Comparison of ENCODE assay signal across 34 cellular contexts in the genomic region with DNA sequence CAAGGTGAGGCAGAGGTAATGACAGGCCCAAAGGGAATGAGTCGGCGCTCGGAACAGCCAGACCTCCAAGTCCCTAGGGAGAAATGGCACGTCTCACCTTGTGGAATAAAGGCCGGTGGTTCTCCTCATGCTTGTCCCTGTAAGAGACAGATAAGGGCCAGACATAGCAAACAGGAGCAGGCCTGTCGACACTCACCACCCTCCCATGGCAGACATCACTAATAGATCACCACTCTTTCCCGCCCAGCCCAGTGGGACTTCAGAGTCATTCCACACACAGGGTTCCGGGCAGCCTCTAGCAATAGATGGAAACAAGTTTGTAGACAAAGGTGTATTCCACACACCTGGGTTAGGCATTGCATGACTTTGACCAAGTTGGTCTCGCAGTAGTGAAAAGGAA. TPM values are rescaled to one million over a fixed set of nuclear protein-coding genes. Genes with fewer than 3 reads are reported as not detected.
"Had no signal": no experiment of that assay in that cellular context is flagged by ENCODE, and none has a peak within 500 bp of the region (broad histone marks: within the 10 kb centered on the region; RNA-seq: fewer than 3 reads in every experiment).

No MANE protein-coding gene starts in this region.

- H3K4me2 ChIP-seq: hepatocyte had no signal

- H3K27me3 ChIP-seq: colonic mucosa, esophagus muscularis mucosa, foreskin keratinocyte, gastroesophageal sphincter, heart left ventricle, hepatocyte, right atrium auricular region, sigmoid colon, spleen, tibial nerve, upper lobe of left lung had no signal

- H3K27ac ChIP-seq: colonic mucosa, esophagus muscularis mucosa, foreskin keratinocyte, gastroesophageal sphincter, heart left ventricle, hepatocyte, prostate gland, right atrium auricular region, sigmoid colon, spleen, thoracic aorta, tibial nerve had no signal

- H3K4me3 ChIP-seq: colonic mucosa, esophagus muscularis mucosa, gastroesophageal sphincter, heart left ventricle, hepatocyte, prostate gland, right atrium auricular region, sigmoid colon, spleen, thoracic aorta, tibial nerve, upper lobe of left lung had no signal

- DNase-seq: colonic mucosa; effector CD8-positive, alpha-beta T cell; endodermal cell; foreskin keratinocyte; heart left ventricle; kidney; mammary epithelial cell; mesendoderm; midbrain; naive thymus-derived CD4-positive, alpha-beta T cell; nucleus accumbens; sigmoid colon; spleen; stimulated activated CD4-positive, alpha-beta T cell treated with anti-CD3 and anti-CD28 coated beads, Interleukin-4, amount 100 ng/mL, for 4 hours; stimulated activated naive B cell treated with anti-CD40 and anti-IgM and Interleukin-4, amounts not matched to agents 10 μg/mL and 1 μg/mL and 100 μg/mL, for 72 hours had no signal

- H2AFZ ChIP-seq: hepatocyte had no signal

- H3K4me1 Mint-ChIP-seq: endodermal cell had no signal

- H3K27ac Mint-ChIP-seq: dendritic cell treated with granulocyte-macrophage colony-stimulating factor and Interleukin-4, amounts not matched to agents 40 ng/mL and 50 ng/mL, for 4 days; endodermal cell; nephron; stimulated activated naive CD8-positive, alpha-beta T cell treated with anti-CD3 and anti-CD28 coated beads, Interleukin-15, Interleukin-2, amounts not matched to agents 100 ng/mL and 50 ng/mL, for 24 hours had no signal

- H3K27me3 Mint-ChIP-seq: dendritic cell treated with granulocyte-macrophage colony-stimulating factor and Interleukin-4, amounts not matched to agents 40 ng/mL and 50 ng/mL, for 4 days; naive thymus-derived CD4-positive, alpha-beta T cell; stimulated activated naive B cell treated with anti-CD40 and anti-IgM and Interleukin-4, amounts not matched to agents 10 μg/mL and 1 μg/mL and 100 μg/mL, for 72 hours; stimulated activated naive CD8-positive, alpha-beta T cell treated with anti-CD3 and anti-CD28 coated beads, Interleukin-15, Interleukin-2, amounts not matched to agents 100 ng/mL and 50 ng/mL, for 24 hours had no signal

- H3K4me3 Mint-ChIP-seq: dendritic cell treated with granulocyte-macrophage colony-stimulating factor and Interleukin-4, amounts not matched to agents 40 ng/mL and 50 ng/mL, for 4 days; endodermal cell; naive thymus-derived CD4-positive, alpha-beta T cell; nephron; stimulated activated naive B cell treated with anti-CD40 and anti-IgM and Interleukin-4, amounts not matched to agents 10 μg/mL and 1 μg/mL and 100 μg/mL, for 72 hours; stimulated activated naive CD8-positive, alpha-beta T cell treated with anti-CD3 and anti-CD28 coated beads, Interleukin-15, Interleukin-2, amounts not matched to agents 100 ng/mL and 50 ng/mL, for 24 hours had no signal

- ATAC-seq: foreskin keratinocyte; gastroesophageal sphincter; heart left ventricle; left lobe of liver; naive thymus-derived CD4-positive, alpha-beta T cell; stimulated activated naive B cell treated with anti-CD40 and anti-IgM and Interleukin-4, amounts not matched to agents 10 μg/mL and 1 μg/mL and 100 μg/mL, for 72 hours had no signal

- H3K9me3 ChIP-seq: colonic mucosa, esophagus muscularis mucosa, gastroesophageal sphincter, heart left ventricle, prostate gland, right atrium auricular region, sigmoid colon, spleen, thoracic aorta, tibial nerve, upper lobe of left lung had no signal

- H3K9me3 Mint-ChIP-seq: dendritic cell treated with granulocyte-macrophage colony-stimulating factor and Interleukin-4, amounts not matched to agents 40 ng/mL and 50 ng/mL, for 4 days; endodermal cell; naive thymus-derived CD4-positive, alpha-beta T cell; nephron; stimulated activated naive B cell treated with anti-CD40 and anti-IgM and Interleukin-4, amounts not matched to agents 10 μg/mL and 1 μg/mL and 100 μg/mL, for 72 hours; stimulated activated naive CD8-positive, alpha-beta T cell treated with anti-CD3 and anti-CD28 coated beads, Interleukin-15, Interleukin-2, amounts not matched to agents 100 ng/mL and 50 ng/mL, for 24 hours had no signal

- H3K4me1 ChIP-seq: foreskin keratinocyte, prostate gland had no signal

RNA-seq across cellular contexts. Expression of gene DES, which starts 36.7 kb away (rescaled TPM):
- total RNA-seq: endothelial cell of umbilical vein, epithelial cell of proximal tubule, foreskin keratinocyte, osteocyte had no signal
- polyA plus RNA-seq: endothelial cell of umbilical vein; naive thymus-derived CD4-positive, alpha-beta T cell had no signal

RNA-seq across cellular contexts. Expression of gene RESP18, which starts 48.9 kb away (rescaled TPM):
- total RNA-seq: colonic mucosa; endodermal cell; endothelial cell of umbilical vein; epithelial cell of proximal tubule; esophagus muscularis mucosa; fibroblast of lung; foreskin keratinocyte; gastroesophageal sphincter; heart left ventricle; hepatocyte; kidney; left lobe of liver; lower leg skin; mammary epithelial cell; mucosa of gallbladder; naive thymus-derived CD4-positive, alpha-beta T cell; osteocyte; prostate gland; right atrium auricular region; sigmoid colon; skeletal muscle tissue; thoracic aorta; tibial nerve; upper lobe of left lung had no signal
- polyA plus RNA-seq: endothelial cell of umbilical vein; fibroblast of lung; foreskin keratinocyte; heart left ventricle; hepatocyte; mammary epithelial cell; naive thymus-derived CD4-positive, alpha-beta T cell; sigmoid colon; spleen had no signal
